1 cellular context compared by ENCODE assay signal in genomic region chr4:122784261-122784660, GRCh38.
TF ChIP-seq lines count a peak whose summit lies in the region.

No MANE protein-coding gene starts in this region.

TF ChIP-seq in HepG2, 621 proteins besides CTCF, POLR2A, EP300 and RAD21:
- TF ChIP-seq DBP (CRISPR knock-in tag; IDR thresholded peaks at IDR 0.05; ENCODE audit: not compliant biosample characterization) (no peak), GFI1 (CRISPR knock-in tag; IDR thresholded peaks at IDR 0.05; ENCODE audit: borderline replicate concordance) (no peak), CAMTA2 (CRISPR knock-in tag; IDR thresholded peaks at IDR 0.05; ENCODE audit: borderline replicate concordance) (no peak), NCOA2 (CRISPR knock-in tag; IDR thresholded peaks at IDR 0.05) (no peak), ESRRA (CRISPR knock-in tag; IDR thresholded peaks at IDR 0.05; ENCODE audit: low read depth) (no peak), SOX6 (IDR thresholded peaks at IDR 0.05) (no peak), SOX6 (CRISPR knock-in tag; IDR thresholded peaks at IDR 0.05) (no peak), HIC2 (CRISPR knock-in tag; IDR thresholded peaks at IDR 0.05; ENCODE audit: low read depth) (no peak)
